ENCODE assay signal across 12 cellular contexts in genomic region chr7:148711191-148712102, GRCh38. TPM values are rescaled to one million over a fixed set of nuclear protein-coding genes. Genes with fewer than 3 reads are reported as not detected.
DNase-seq lines count a peak whose midpoint lies in the region; ATAC-seq, FAIRE-seq and TF ChIP-seq lines count a peak whose summit lies in the region.
"Had no signal": no experiment of that assay in that cellular context is flagged by ENCODE, and none has a peak within 500 bp of the region (broad histone marks: within the 10 kb centered on the region; RNA-seq: fewer than 3 reads in every experiment).

No MANE protein-coding gene starts in this region.

- no peak overlapping the region for H3K4me3 ChIP-seq in GM12878
- no peak overlapping the region for H3K4me3 ChIP-seq in HAP-1

- POLR2A ChIA-PET in GM12878 (lab: Charles Lee): interaction anchor here (1.5 to 3.2 kb wide), 2 partner anchors 13 to 172 kb away, joined by 4 to 14 read pairs; partner anchors contain the start of gene CUL1

- TF ChIP-seq POLR2A in GM12878 (IDR thresholded peaks at IDR 0.05; ENCODE audit: low read depth, low read length): no peak

- DNase-seq in CD1c-positive myeloid dendritic cell (ENCODE audit: extremely low spot score): peak; percentile 30
- no peak for DNase-seq in GM12878 (ENCODE audit: low read depth, low spot score)
- DNase-seq in activated CD4-positive, CD25-positive, alpha-beta regulatory T cell (lab: John Stamatoyannopoulos, UW): no peak
- DNase-seq in NCI-H82 treated with DMSO at 0.1 percent for 48 hours (lab: John Stamatoyannopoulos, UW; ENCODE audit: unreplicated experiment): no peak
- DNase-seq in HAP-1 (ENCODE audit: low spot score in 2 of 2): no peak
- DNase-seq: activated effector memory CD4-positive, alpha-beta T cell treated with Interleukin-2 at 50 U/mL for 16 hours; NCI-H446 had no signal

- H3K36me3 ChIP-seq in GM12878 (ENCODE audit: control insufficient read depth in 2 of 2, insufficient read depth in 2 of 2, low read length in 1 of 2) (peaks cover 0 to 11% of the 10 kb centered on the region in 2 experiments; a peak in 1 of 4 replicates), HAP-1 (replicated peaks) (peaks cover 4% of the 10 kb centered on the region; the same call in 1 of the 2 replicates)

- peaks cover 86% of the 10 kb centered on the region for H3K79me2 ChIP-seq in GM12878 (ENCODE audit: control insufficient read depth, insufficient read depth, low read length)

- no peak overlapping the region for H2AFZ ChIP-seq in GM12878 (ENCODE audit: control insufficient read depth, low read depth, low read length)

- TF ChIP-seq RAD21 in GM12878 (IDR thresholded peaks at IDR 0.05; ENCODE audit: insufficient read depth, low read depth, low read length): no peak

- BruUV-seq in GM12878 (replicated peaks; lab: Mats Ljungman, UMichigan): no TSS peak

- intact Hi-C loops in GM12878 (cut with micrococcal nuclease; ENCODE audit: unreplicated experiment): no loop called here

- H4K20me1 ChIP-seq in GM12878 (ENCODE audit: control insufficient read depth, insufficient read depth): peaks cover 10% of the 10 kb centered on the region; the same call in 1 of the 2 replicates

- in situ Hi-C loops in GM12878 (cut with MboI) (no loop called here), HAP-1 (cut with MboI; ENCODE audit: low sequenced_read_pairs) (no loop called here)

- peak; percentile 36 for ATAC-seq in GM18868 (IDR thresholded peaks at IDR 0.05; ENCODE audit: unreplicated experiment)
- peak; percentile 35 for ATAC-seq in HG03460 (IDR thresholded peaks at IDR 0.05; ENCODE audit: unreplicated experiment)
- peak; percentile 46 for ATAC-seq in GM12878
- ATAC-seq in HG02610 (IDR thresholded peaks at IDR 0.05; ENCODE audit: unreplicated experiment): no peak

- RAD21 ChIA-PET in GM12878 (lab: Charles Lee; ENCODE audit: unreplicated experiment): interaction anchor here (1.0 kb wide), 1 partner anchor 228 kb away, joined by 3 read pairs; no protein-coding TSS in a partner anchor

- CTCF ChIA-PET in GM12878 (lab: Yijun Ruan, JAX): interaction anchor here (0.7 to 2.7 kb wide), 8 partner anchors 8 to 447 kb away, joined by 3 to 11 read pairs (median 5); no protein-coding TSS in a partner anchor

- TF ChIP-seq EP300 in GM12878 (IDR thresholded peaks at IDR 0.05; ENCODE audit: borderline replicate concordance in 1 of 2, control insufficient read depth in 1 of 2, low read depth in 2 of 2, low read length in 2 of 2): no peak

- H3K9me3 ChIP-seq in GM12878 (replicated peaks; ENCODE audit: control insufficient read depth, insufficient read depth, low read length): no peaks in the 10 kb centered on the region
- no peaks in the 10 kb centered on the region for H3K9me3 ChIP-seq in HAP-1

- H3K4me1 ChIP-seq in GM12878 (ENCODE audit: control insufficient read depth, insufficient read depth, low read length) (peaks cover 26% of the 10 kb centered on the region), HAP-1 (peaks cover 20% of the 10 kb centered on the region)

- peak overlapping the region; percentile 47 for H3K4me2 ChIP-seq in GM12878 (ENCODE audit: control insufficient read depth, insufficient read depth)

- FAIRE-seq in GM12878 (lab: Jason Lieb, UNC): no peak

- H3K27ac ChIP-seq in GM12878 (ENCODE audit: control insufficient read depth, insufficient read depth): no peak overlapping the region
- H3K27ac ChIP-seq: HL-60, VCaP had no signal

- H3K27me3 ChIP-seq in GM12878 (replicated peaks in 1 of 2; ENCODE audit: control insufficient read depth in 2 of 2, insufficient read depth in 2 of 2, low read length in 1 of 2) (no peaks in the 10 kb centered on the region), HAP-1 (ENCODE audit: low read depth) (no peaks in the 10 kb centered on the region)

- SMC1A ChIA-PET in GM12878 (lab: Charles Lee; ENCODE audit: uncharacterized antibody, unreplicated experiment): interaction anchor here (1.1 to 2.9 kb wide), 8 partner anchors 8 to 49 kb away, joined by 3 to 19 read pairs (median 6); partner anchors contain the start of gene CUL1

- no peak for TF ChIP-seq CTCF in GM12878 (IDR thresholded peaks at IDR 0.05 in 2 of 3, conservative IDR thresholded peaks at IDR 0.05 in 1 of 3; ENCODE audit: control insufficient read depth in 2 of 3, extremely low read depth in 1 of 3, insufficient read depth in 1 of 3, low read depth in 3 of 3, low read length in 3 of 3)

- no peak overlapping the region for H3K9ac ChIP-seq in GM12878 (ENCODE audit: control insufficient read depth, insufficient read depth, low read length)

- 52% methylated on average over 16 of the region's 16 CpGs for WGBS in GM12878 (ENCODE audit: insufficient coverage, insufficient replicate concordance, low lambda C conversion rate, missing lambda C conversion rate)

TF ChIP-seq in GM12878, 131 proteins besides CTCF, POLR2A, EP300 and RAD21:
- TF ChIP-seq SPI1 (IDR thresholded peaks at IDR 0.05; ENCODE audit: borderline replicate concordance, insufficient read depth, low read depth, low read length): peak; percentile 48; the same call in 1 of the 2 replicates
- peak; percentile 36; the same call in 1 of the 2 replicates for TF ChIP-seq ATF7 (IDR thresholded peaks at IDR 0.05; ENCODE audit: low read depth)
- 0 out of 2 replicates have a peak, but pooled peaks have one; percentile 21 for TF ChIP-seq TCF12 (IDR thresholded peaks at IDR 0.05; ENCODE audit: low read depth, low read length)
- no peak for TF ChIP-seq EGR1 (IDR thresholded peaks at IDR 0.05; ENCODE audit: borderline replicate concordance in 1 of 2, low read depth in 2 of 2, low read length in 2 of 2)
- peak in 1 of 2 experiments; percentile 51; a peak in 2 of 4 replicates for TF ChIP-seq BHLHE40 (IDR thresholded peaks at IDR 0.05; ENCODE audit: borderline replicate concordance in 1 of 2, low read depth in 2 of 2, low read length in 1 of 2)
- peak; percentile 49 for TF ChIP-seq RUNX3 (IDR thresholded peaks at IDR 0.05; ENCODE audit: low read length)

RNA-seq across cellular contexts. Expression of gene CUL1, which starts 12.7 kb away (rescaled TPM):
- total RNA-seq in GM12878 (2013; cell fraction: nucleolus; rRNA removed): 32.7 and 32.8 TPM in 2 replicates
- total RNA-seq in GM12878 (2014; rRNA removed) (35.0 and 36.9 TPM in 2 replicates), GM12878 (2014; rRNA removed; fragmentation: Illumina TruSeq; extraction: Trizol) (48.0 and 48.9 TPM in 2 replicates), GM12878 (2021) (39.7 and 40.7 TPM in 2 replicates)
- polyA plus RNA-seq in GM12878 (2011; ENCODE audit: low read depth): 23.8 TPM
- polyA plus RNA-seq in GM12878 (2011; rRNA removed) (51.4 and 60.4 TPM in 2 replicates), GM12878 (2014; fragmentation: Illumina TruSeq; extraction: Trizol) (50.2 and 55.1 TPM in 2 replicates), GM12878 (2014; fragmentation: Nextera tagmentation; extraction: Ambion mirVana) (10 to 100 TPM; 13.3 to 21.4 TPM), GM12878 (2014; rRNA removed) (38.4 and 42.9 TPM in 2 replicates), GM12878 (2016; fragmentation: Nextera tagmentation; extraction: Ambion mirVana) (10 to 100 TPM; 63.5 to 63.9 TPM)
- polyA plus RNA-seq in GM12878 (2011; cell fraction: cytosol; rRNA removed): 32.0 and 32.6 TPM in 2 replicates
- polyA plus RNA-seq in GM12878 (2011; cell fraction: nucleus; rRNA removed): 30.0 and 33.4 TPM in 2 replicates
- polyA plus RNA-seq in GM12878 (2012): 27.8 and 33.5 TPM in 2 replicates
- 40.5 and 44.5 TPM in 2 replicates for polyA minus RNA-seq in GM12878 (2011; rRNA and poly(A)+ RNA removed)
- 16.2 and 19.1 TPM in 2 replicates for polyA minus RNA-seq in GM12878 (2011; cell fraction: cytosol; rRNA and poly(A)+ RNA removed)
- 17.0 and 27.4 TPM in 2 replicates for polyA minus RNA-seq in GM12878 (2011; cell fraction: nucleus; rRNA and poly(A)+ RNA removed)
